Comparison of ENCODE assay signal across 8 cellular contexts in the genomic region with DNA sequence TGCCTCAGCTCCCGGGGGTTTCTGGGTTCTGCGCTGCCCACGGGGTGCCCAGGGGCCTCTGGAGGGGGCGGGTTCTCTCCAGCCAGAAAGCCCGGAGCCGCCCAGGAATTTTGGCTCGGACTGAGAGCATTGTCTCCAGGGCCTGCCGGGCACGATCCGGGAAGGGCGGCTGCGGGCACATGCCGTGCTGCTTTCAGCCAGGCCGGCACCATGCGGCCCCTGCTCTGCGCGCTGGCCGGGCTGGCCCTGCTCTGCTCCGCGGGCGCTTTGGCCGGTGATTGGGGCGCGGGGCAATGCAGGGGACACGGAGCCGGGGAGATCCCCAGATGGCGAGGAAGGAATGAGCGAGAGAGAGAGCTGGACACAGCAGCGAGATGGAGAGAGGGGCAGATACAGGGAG.
DNase-seq lines count a peak whose midpoint lies in the region; ATAC-seq, FAIRE-seq and TF ChIP-seq lines count a peak whose summit lies in the region.
"Not testable (repeated sequence)": the region's sequence is repeated elsewhere in the genome, so short reads cannot be mapped to it uniquely, and the experiment has no call there.

No MANE protein-coding gene starts in this region.

- not testable (repeated sequence) for H3K9me3 ChIP-seq in kidney (ENCODE audit: control insufficient read depth in 1 of 2, low read length in 2 of 2); lower lobe of right lung; upper lobe of left lung; upper lobe of right lung

- intact Hi-C loops in CD14-positive monocyte (cut with micrococcal nuclease); kidney (cut with DNase I); lower lobe of right lung (cut with DNase I); upper lobe of right lung (cut with DNase I): not testable (repeated sequence)

- H3K27me3 ChIP-seq in lower lobe of right lung (ENCODE audit: low read depth); upper lobe of left lung; upper lobe of right lung: not testable (repeated sequence)

- DNase-seq in CD14-positive monocyte (ENCODE audit: low spot score) (peak; percentile 9), ecto neural progenitor cell (ENCODE audit: low spot score) (peak; percentile 3), kidney (peak; percentile 26), upper lobe of left lung (peak in 1 of 2 donors; percentile 41)
- not testable (repeated sequence) for DNase-seq in lower lobe of right lung; stimulated activated naive CD8-positive, alpha-beta T cell treated with anti-CD3 and anti-CD28 coated beads, Interleukin-15, amount 100 ng/mL, for 72 hours; upper lobe of right lung

- not testable (repeated sequence) for H3K9me3 Mint-ChIP-seq in CD14-positive monocyte; stimulated activated naive CD8-positive, alpha-beta T cell treated with anti-CD3 and anti-CD28 coated beads, Interleukin-15, amount 100 ng/mL, for 72 hours

- not testable (repeated sequence) for TF ChIP-seq CTCF in CD14-positive monocyte (IDR thresholded peaks at IDR 0.05); kidney (IDR thresholded peaks at IDR 0.05; ENCODE audit: borderline replicate concordance, extremely low read depth, insufficient read depth); lower lobe of right lung (IDR thresholded peaks at IDR 0.05); upper lobe of left lung (IDR thresholded peaks at IDR 0.05); upper lobe of right lung (IDR thresholded peaks at IDR 0.05)

- not testable (repeated sequence) for H3K27me3 Mint-ChIP-seq in CD14-positive monocyte (ENCODE audit: low read depth in 3 of 3); stimulated activated naive CD8-positive, alpha-beta T cell treated with anti-CD3 and anti-CD28 coated beads, Interleukin-15, amount 100 ng/mL, for 72 hours

- H3K4me1 ChIP-seq in kidney (ENCODE audit: control insufficient read depth in 1 of 2, insufficient read depth in 1 of 2, low read depth in 1 of 2, low read length in 2 of 2); lower lobe of right lung; upper lobe of left lung; upper lobe of right lung: not testable (repeated sequence)

- not testable (repeated sequence) for H3K4me3 Mint-ChIP-seq in CD14-positive monocyte; stimulated activated naive CD8-positive, alpha-beta T cell treated with anti-CD3 and anti-CD28 coated beads, Interleukin-15, amount 100 ng/mL, for 72 hours

- H3K4me3 ChIP-seq in kidney (ENCODE audit: low read length in 2 of 2); lower lobe of right lung; upper lobe of left lung; upper lobe of right lung: not testable (repeated sequence)

- H3K9ac ChIP-seq in kidney (ENCODE audit: low read length in 2 of 2) = not testable (repeated sequence)

- not testable (repeated sequence) for TF ChIP-seq POLR2A in upper lobe of left lung (IDR thresholded peaks at IDR 0.05)

- not testable (repeated sequence) for H3K36me3 Mint-ChIP-seq in CD14-positive monocyte

- not testable (repeated sequence) for FAIRE-seq in kidney (lab: Jason Lieb, UNC)

- not testable (repeated sequence) for H3K36me3 ChIP-seq in kidney (ENCODE audit: control insufficient read depth in 1 of 2, insufficient read depth in 2 of 2, low read length in 2 of 2); lower lobe of right lung; upper lobe of left lung; upper lobe of right lung

- not testable (repeated sequence) for H3K27ac ChIP-seq in kidney (ENCODE audit: low read depth in 2 of 2, low read length in 2 of 2); lower lobe of right lung; upper lobe of left lung; upper lobe of right lung

- ATAC-seq in SK-N-SH treated with all-trans-retinoic acid at 6 μM for 48 hours (peak; percentile 56), lower lobe of right lung (peak; percentile 16 to 27), upper lobe of left lung (ENCODE audit: low FRiP score in 2 of 2) (peak; percentile 29 to 52), upper lobe of right lung (peak; percentile 31)
- peak; percentile 28 for ATAC-seq in stimulated activated naive CD8-positive, alpha-beta T cell treated with anti-CD3 and anti-CD28 coated beads, Interleukin-15, amount 100 ng/mL, for 72 hours

- WGBS in upper lobe of left lung, 2 donors = 78 to 80% methylated on average over 2 to 14 of the region's 29 CpGs

- not testable (repeated sequence) for H3K27ac Mint-ChIP-seq in CD14-positive monocyte; stimulated activated naive CD8-positive, alpha-beta T cell treated with anti-CD3 and anti-CD28 coated beads, Interleukin-15, amount 100 ng/mL, for 72 hours

- H3K4me1 Mint-ChIP-seq in CD14-positive monocyte; stimulated activated naive CD8-positive, alpha-beta T cell treated with anti-CD3 and anti-CD28 coated beads, Interleukin-15, amount 100 ng/mL, for 72 hours: not testable (repeated sequence)

- not testable (repeated sequence) for TF ChIP-seq EP300 in upper lobe of left lung (IDR thresholded peaks at IDR 0.05)
